In the genomic region with DNA sequence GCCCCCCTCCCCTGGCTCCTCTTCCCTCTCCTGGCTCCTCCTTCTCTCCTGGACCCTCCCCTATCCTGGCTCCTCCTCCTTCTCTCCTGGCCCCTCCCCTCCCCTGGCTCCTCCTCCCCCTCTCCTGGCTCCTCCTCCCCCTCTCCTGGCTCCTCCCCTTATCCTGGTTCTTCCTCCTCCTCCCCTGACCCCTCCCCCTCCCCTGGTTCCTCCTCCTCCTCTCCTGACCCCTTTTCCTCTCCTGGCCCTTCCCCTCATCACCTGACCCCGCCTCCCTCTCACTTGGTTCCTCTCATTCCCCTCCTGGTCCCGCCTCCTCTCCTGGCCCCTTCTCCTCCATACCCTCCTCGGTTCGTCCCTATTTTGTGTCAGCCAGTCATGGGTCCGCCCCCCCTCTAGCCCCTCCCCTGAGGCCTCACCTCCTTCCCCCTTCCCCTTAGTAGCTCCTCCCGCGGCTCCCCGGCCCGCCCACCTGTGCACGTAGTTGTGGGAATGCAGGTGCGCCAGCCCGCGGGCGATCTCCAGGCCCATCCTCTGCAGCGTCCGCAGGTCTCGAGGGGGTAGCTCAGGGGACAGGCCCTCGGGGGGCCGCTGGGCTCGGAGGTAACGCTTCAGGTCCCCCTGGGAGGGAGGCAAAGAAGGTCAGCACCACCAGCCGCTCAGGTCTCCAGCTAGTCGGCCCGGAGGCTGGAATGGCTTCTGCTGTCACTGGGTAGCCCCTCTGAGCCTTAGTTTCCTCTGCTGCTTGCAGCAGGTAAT, we compare ENCODE assay signal across 6 cellular contexts. TPM values are rescaled to one million over a fixed set of nuclear protein-coding genes. Genes with fewer than 3 reads are reported as not detected.
A peak's percentile ranks its signal among the peaks of the same experiment; 100 is the strongest.
DNase-seq lines count a peak whose midpoint lies in the region; ATAC-seq, FAIRE-seq and TF ChIP-seq lines count a peak whose summit lies in the region.

No MANE protein-coding gene starts in this region.

- H3K36me3 ChIP-seq in Loucy (ENCODE audit: insufficient read depth, low read length): no peaks in the 10 kb centered on the region
- H3K36me3 ChIP-seq in H1 (ENCODE audit: control insufficient read depth in 2 of 4, insufficient read depth in 4 of 4, low read length in 3 of 4): no peaks in the 10 kb centered on the region; a peak in 1 of 8 replicates

- H3K79me1 ChIP-seq in H1 (ENCODE audit: low read depth, low read length): no peaks in the 10 kb centered on the region

- H3K27ac ChIP-seq in C4-2B: peak overlapping the region; percentile 81
- no peak overlapping the region for H3K27ac ChIP-seq in H1 (ENCODE audit: low read depth, low read length)

- CTCF ChIA-PET in H1 (lab: Charles Lee; ENCODE audit: partially characterized antibody): interaction anchor here (0.6 to 9.6 kb wide), 6 partner anchors 12 to 149 kb away, joined by 3 to 353 read pairs (median 4); no protein-coding TSS in a partner anchor

- WGBS in H1 (ENCODE audit: extremely low coverage in 1 of 2, insufficient coverage in 1 of 2, insufficient read length in 1 of 2, insufficient replicate concordance in 2 of 2, low coverage in 1 of 2, low lambda C conversion rate in 2 of 2, missing lambda C conversion rate in 1 of 2), 2 experiments: 13% methylated on average over 10 of the region's 24 CpGs; no CpG with 5 or more reads in 1 of the 2 experiments

- H3K4me1 Mint-ChIP-seq in T-helper 1 cell treated with Interleukin-12 subunit alpha and Interleukin-12 subunit beta and Interleukin-4 antibody, amounts not matched to agents 30 μg/mL and 1 μg/mL, for 36 hours (ENCODE audit: low read depth): peaks cover 7% of the 10 kb centered on the region

- H3K4ac ChIP-seq in H1 (replicated peaks; ENCODE audit: insufficient read length, low read depth, low read length): no peak overlapping the region

- no peaks in the 10 kb centered on the region for H3K27me3 ChIP-seq in Loucy (ENCODE audit: insufficient read depth, low read length, poor library complexity, severe bottlenecking)
- H3K27me3 ChIP-seq in H1 (replicated peaks in 1 of 4; ENCODE audit: control insufficient read depth in 3 of 4, extremely low read depth in 1 of 4, insufficient read depth in 3 of 4, low read length in 3 of 4): no peaks in the 10 kb centered on the region

- H3K9ac ChIP-seq in Loucy (ENCODE audit: low read depth, low read length, poor library complexity, severe bottlenecking) (peak overlapping the region; percentile 26), H1 (replicated peaks in 1 of 4; ENCODE audit: extremely low read depth in 1 of 4, low read depth in 3 of 4, low read length in 3 of 4) (peak overlapping the region in 1 of 4 experiments; percentile 36; a peak in 1 of 7 replicates)

- H2BK120ac ChIP-seq in H1 (replicated peaks; ENCODE audit: low read depth, low read length): no peak overlapping the region

- H3K4me2 ChIP-seq in Loucy (ENCODE audit: low read depth, low read length, poor library complexity, severe bottlenecking): peak overlapping the region; percentile 64
- peak overlapping the region; percentile 68 to 92 for H3K4me2 ChIP-seq in H1 (ENCODE audit: insufficient read depth in 1 of 2, low read depth in 2 of 2, low read length in 2 of 2)

- H4K91ac ChIP-seq in H1 (replicated peaks; ENCODE audit: insufficient read length, low read length): no peak overlapping the region

- H2AK5ac ChIP-seq in H1 (ENCODE audit: low read depth, low read length): no peak overlapping the region

- no peak overlapping the region for H3K56ac ChIP-seq in H1 (replicated peaks; ENCODE audit: insufficient read length, low read depth, low read length)

- TF ChIP-seq CTCF in C4-2B (conservative IDR thresholded peaks at IDR 0.05) (no peak), Loucy (conservative IDR thresholded peaks at IDR 0.05; ENCODE audit: low read length) (no peak), H1 (IDR thresholded peaks at IDR 0.05; ENCODE audit: control extremely low read depth in 1 of 3, insufficient read depth in 1 of 3, low read depth in 1 of 3, low read length in 3 of 3) (no peak)

- ATAC-seq in GM19452 (IDR thresholded peaks at IDR 0.05; ENCODE audit: unreplicated experiment): no peak

- peak overlapping the region; percentile 76 for H3K27ac Mint-ChIP-seq in T-helper 1 cell treated with Interleukin-12 subunit alpha and Interleukin-12 subunit beta and Interleukin-4 antibody, amounts not matched to agents 30 μg/mL and 1 μg/mL, for 36 hours

- peak overlapping the region; percentile 73 for H4K8ac ChIP-seq in H1 (ENCODE audit: extremely low read depth, insufficient read depth, low read length)

- H3K9me2 ChIP-seq in Loucy (replicated peaks; ENCODE audit: low read depth, low read length): no peaks in the 10 kb centered on the region

- peak overlapping the region; percentile 76 for H3K4me3 Mint-ChIP-seq in T-helper 1 cell treated with Interleukin-12 subunit alpha and Interleukin-12 subunit beta and Interleukin-4 antibody, amounts not matched to agents 30 μg/mL and 1 μg/mL, for 36 hours

- no peak for FAIRE-seq in H1 (lab: Jason Lieb, UNC)

- H3K27me3 Mint-ChIP-seq in T-helper 1 cell treated with Interleukin-12 subunit alpha and Interleukin-12 subunit beta and Interleukin-4 antibody, amounts not matched to agents 30 μg/mL and 1 μg/mL, for 36 hours (ENCODE audit: low read depth): peaks cover 9% of the 10 kb centered on the region

- H3K4me1 ChIP-seq in Loucy (ENCODE audit: insufficient read depth, low read length, poor library complexity, severe bottlenecking) (peaks cover 11% of the 10 kb centered on the region), H1 (replicated peaks in 1 of 4; ENCODE audit: control insufficient read depth in 3 of 4, insufficient read depth in 4 of 4, low read length in 3 of 4) (peaks cover 0 to 14% (median 12%) of the 10 kb centered on the region in 4 experiments; a peak in 6 of 7 replicates)

- TF ChIP-seq RAD21 in H1 (IDR thresholded peaks at IDR 0.05 in 1 of 2, conservative IDR thresholded peaks at IDR 0.05 in 1 of 2; ENCODE audit: low read depth in 2 of 2, low read length in 2 of 2): no peak

- H3K79me2 ChIP-seq in Loucy (ENCODE audit: insufficient read depth, low read length) (no peaks in the 10 kb centered on the region), H1 (ENCODE audit: control insufficient read depth in 1 of 2, insufficient read depth in 2 of 2, low read length in 2 of 2) (no peaks in the 10 kb centered on the region)

- no peak for TF ChIP-seq POLR2A in H1 (IDR thresholded peaks at IDR 0.05; ENCODE audit: control extremely low read depth in 1 of 2, low read depth in 2 of 2, low read length in 2 of 2)

- no peaks in the 10 kb centered on the region for H3K9me3 Mint-ChIP-seq in T-helper 1 cell treated with Interleukin-12 subunit alpha and Interleukin-12 subunit beta and Interleukin-4 antibody, amounts not matched to agents 30 μg/mL and 1 μg/mL, for 36 hours

- DNase-seq in H1 (ENCODE audit: low read depth in 1 of 2, low spot score in 2 of 2): peak; percentile 96 to 100
- DNase-seq in stimulated activated CD4-positive, alpha-beta T cell treated with anti-CD3 and anti-CD28 coated beads, Interleukin-15, amount 100 ng/mL, for 48 hours (ENCODE audit: low read depth in 2 of 2): peak; percentile 68 to 71

- no peaks in the 10 kb centered on the region for H4K20me1 ChIP-seq in Loucy (ENCODE audit: insufficient read depth, low read length, poor library complexity, severe bottlenecking)
- peaks cover 0 to under 1% of the 10 kb centered on the region in 2 experiments for H4K20me1 ChIP-seq in H1 (replicated peaks in 1 of 2; ENCODE audit: control insufficient read depth in 1 of 2, insufficient read depth in 2 of 2, low read length in 2 of 2)

- POLR2A ChIA-PET in H1 (lab: Charles Lee; ENCODE audit: partially characterized antibody): interaction anchor here (0.7 to 9.5 kb wide), 6 partner anchors 12 to 128 kb away, joined by 3 to 59 read pairs (median 5); a partner anchor contains a TSS

- H3K23ac ChIP-seq in H1 (ENCODE audit: insufficient read length): no peak overlapping the region

- no peak overlapping the region for H2BK20ac ChIP-seq in H1 (ENCODE audit: low read length)

- H3F3A ChIP-seq in Loucy (ENCODE audit: low read depth): peaks cover 4% of the 10 kb centered on the region; the same call in 1 of the 2 replicates

- peaks cover 8% of the 10 kb centered on the region; the same call in 1 of the 2 replicates for H3K23me2 ChIP-seq in H1 (ENCODE audit: low read depth, low read length)

- no peak overlapping the region for H2BK15ac ChIP-seq in H1 (ENCODE audit: low read length)

- no peak overlapping the region; the same call in 1 of the 2 replicates for H2BK5ac ChIP-seq in H1 (ENCODE audit: low read depth, low read length)

- peak overlapping the region; percentile 48; the same call in 1 of the 2 replicates for H3K18ac ChIP-seq in H1 (ENCODE audit: extremely low read depth, low read length)

- H2BK12ac ChIP-seq in H1 (ENCODE audit: low read depth, low read length): peak overlapping the region; percentile 96; the same call in 1 of the 2 replicates

- TF ChIP-seq EP300 in H1 (IDR thresholded peaks at IDR 0.05; ENCODE audit: borderline replicate concordance in 1 of 2, low read depth in 2 of 2, low read length in 2 of 2): 0 out of 3 replicates have a peak, but pooled peaks of 1 of the 2 experiments have one; percentile 7

- H3K4me3 ChIP-seq in Loucy (ENCODE audit: low read length, poor library complexity, severe bottlenecking) (peak overlapping the region; percentile 46), H1 (ENCODE audit: extremely low read depth in 1 of 4, insufficient read depth in 2 of 4, low read depth in 3 of 4, low read length in 4 of 4) (peak overlapping the region; percentile 29 to 59 (median 42); a peak in 7 of 8 replicates)

- no peak overlapping the region for H3K14ac ChIP-seq in H1 (ENCODE audit: insufficient read length)

- no peaks in the 10 kb centered on the region for H3K36me3 Mint-ChIP-seq in T-helper 1 cell treated with Interleukin-12 subunit alpha and Interleukin-12 subunit beta and Interleukin-4 antibody, amounts not matched to agents 30 μg/mL and 1 μg/mL, for 36 hours (ENCODE audit: low read depth)

- H2AFZ ChIP-seq in Loucy (ENCODE audit: low read length) (peak overlapping the region; percentile 84), H1 (ENCODE audit: low read length) (no peak overlapping the region)

- H3K9me3 ChIP-seq in Loucy (ENCODE audit: insufficient read depth, low read depth, low read length) (no peaks in the 10 kb centered on the region), H1 (ENCODE audit: insufficient read depth in 2 of 2, low read depth in 1 of 2, low read length in 1 of 2) (no peaks in the 10 kb centered on the region)

- H4K5ac ChIP-seq in H1 (ENCODE audit: insufficient read length, low read depth, low read length): peak overlapping the region; percentile 23

RNA-seq across cellular contexts. Expression of a gene that starts 9.5 kb away (rescaled TPM):
- total RNA-seq in H1 (2021; fragmentation: NEBNext Ultra II Directional; extraction: Animal tissue kit (Norgen Biotek cat#: 25700)): 12.4 and 13.6 TPM in 2 replicates
- polyA plus RNA-seq in H1 (2011; rRNA removed): 2.7 and 7.3 TPM in 2 replicates
- polyA plus RNA-seq in H1 (2011; cell fraction: cytosol; rRNA removed): 3.4 TPM
- polyA plus RNA-seq in H1 (2011; cell fraction: nucleus; rRNA removed): 11.6 TPM
- polyA plus RNA-seq in H1 (2012, experiment 1 of 2): 6.8 to 10.4 TPM (median 9.6 TPM) in 4 replicates
- 4.1 TPM for polyA plus RNA-seq in H1 (2012, experiment 2 of 2)
- polyA plus RNA-seq in H1 (2013, experiment 1 of 2): 10.0 TPM
- polyA plus RNA-seq in H1 (2013, experiment 2 of 2): 8.2 TPM
- polyA minus RNA-seq in H1 (2011; rRNA and poly(A)+ RNA removed): 0.90 and 1.2 TPM in 2 replicates
- polyA minus RNA-seq in H1 (2011; cell fraction: cytosol; rRNA and poly(A)+ RNA removed): 5.9 TPM
- polyA minus RNA-seq in H1 (2011; cell fraction: nucleus; rRNA and poly(A)+ RNA removed): 5.9 TPM

RNA-seq across cellular contexts. Expression of a gene that starts 33.0 kb away (rescaled TPM):
- total RNA-seq in H1 (2021; fragmentation: NEBNext Ultra II Directional; extraction: Animal tissue kit (Norgen Biotek cat#: 25700)): 67.7 and 71.4 TPM in 2 replicates
- 43.7 and 62.5 TPM in 2 replicates for polyA plus RNA-seq in H1 (2011; rRNA removed)
- polyA plus RNA-seq in H1 (2011; cell fraction: cytosol; rRNA removed): 59.5 TPM
- 225 TPM for polyA plus RNA-seq in H1 (2011; cell fraction: nucleus; rRNA removed)
- polyA plus RNA-seq in H1 (2012, experiment 1 of 2): 64.0 to 76.5 TPM (median 71.8 TPM) in 4 replicates
- 35.7 TPM for polyA plus RNA-seq in H1 (2012, experiment 2 of 2)
- 44.2 TPM for polyA plus RNA-seq in H1 (2013, experiment 1 of 2)
- polyA plus RNA-seq in H1 (2013, experiment 2 of 2): 37.5 TPM
- polyA minus RNA-seq in H1 (2011; rRNA and poly(A)+ RNA removed): 53.7 and 70.7 TPM in 2 replicates
- polyA minus RNA-seq in H1 (2011; cell fraction: cytosol; rRNA and poly(A)+ RNA removed): 28.7 TPM
- polyA minus RNA-seq in H1 (2011; cell fraction: nucleus; rRNA and poly(A)+ RNA removed): 65.5 TPM

RNA-seq across cellular contexts. Expression of a gene that starts 46.8 kb away (rescaled TPM):
- 0.89 and 1.0 TPM in 2 replicates for total RNA-seq in H1 (2021; fragmentation: NEBNext Ultra II Directional; extraction: Animal tissue kit (Norgen Biotek cat#: 25700))
- 0.45 and 0.61 TPM in 2 replicates for polyA plus RNA-seq in H1 (2011; rRNA removed)
- 0.28 TPM for polyA plus RNA-seq in H1 (2011; cell fraction: cytosol; rRNA removed)
- 1.3 TPM for polyA plus RNA-seq in H1 (2011; cell fraction: nucleus; rRNA removed)
- 0.66 to 0.84 TPM (median 0.73 TPM) in 4 replicates for polyA plus RNA-seq in H1 (2012, experiment 1 of 2)
- polyA plus RNA-seq in H1 (2012, experiment 2 of 2): 0.68 TPM
- 0.39 TPM for polyA plus RNA-seq in H1 (2013, experiment 1 of 2)
- polyA plus RNA-seq in H1 (2013, experiment 2 of 2): 0.44 TPM
- 0.68 and 1.9 TPM in 2 replicates for polyA minus RNA-seq in H1 (2011; rRNA and poly(A)+ RNA removed)
- polyA minus RNA-seq in H1 (2011; cell fraction: cytosol; rRNA and poly(A)+ RNA removed): 0.37 TPM
- 0.80 TPM for polyA minus RNA-seq in H1 (2011; cell fraction: nucleus; rRNA and poly(A)+ RNA removed)

RNA-seq across cellular contexts. Expression of a gene that starts 49.8 kb away (rescaled TPM):
- total RNA-seq in H1 (2021; fragmentation: NEBNext Ultra II Directional; extraction: Animal tissue kit (Norgen Biotek cat#: 25700)): 0.99 and 1.5 TPM in 2 replicates
- polyA plus RNA-seq in H1 (2011; rRNA removed): 2.6 and 3.8 TPM in 2 replicates
- polyA plus RNA-seq in H1 (2011; cell fraction: cytosol; rRNA removed): 2.3 TPM
- polyA plus RNA-seq in H1 (2011; cell fraction: nucleus; rRNA removed): 1.2 TPM
- 1.0 to 2.2 TPM (median 1.6 TPM) in 4 replicates for polyA plus RNA-seq in H1 (2012, experiment 1 of 2)
- 1.00 TPM for polyA plus RNA-seq in H1 (2012, experiment 2 of 2)
- 1.5 TPM for polyA plus RNA-seq in H1 (2013, experiment 1 of 2)
- 1.4 TPM for polyA plus RNA-seq in H1 (2013, experiment 2 of 2)
- polyA minus RNA-seq in H1 (2011; rRNA and poly(A)+ RNA removed): 0.59 TPM in 1 of 2 replicates, not detected in the other
- 1.2 TPM for polyA minus RNA-seq in H1 (2011; cell fraction: cytosol; rRNA and poly(A)+ RNA removed)
- not detected for polyA minus RNA-seq in H1 (2011; cell fraction: nucleus; rRNA and poly(A)+ RNA removed)

RNA-seq across cellular contexts. Expression of a gene that starts 56.4 kb away (rescaled TPM):
- 61.9 and 64.9 TPM in 2 replicates for total RNA-seq in H1 (2021; fragmentation: NEBNext Ultra II Directional; extraction: Animal tissue kit (Norgen Biotek cat#: 25700))
- 36.9 and 46.4 TPM in 2 replicates for polyA plus RNA-seq in H1 (2011; rRNA removed)
- polyA plus RNA-seq in H1 (2011; cell fraction: cytosol; rRNA removed): 44.2 TPM
- 30.1 TPM for polyA plus RNA-seq in H1 (2011; cell fraction: nucleus; rRNA removed)
- 25.4 to 44.2 TPM (median 41.0 TPM) in 4 replicates for polyA plus RNA-seq in H1 (2012, experiment 1 of 2)
- 36.9 TPM for polyA plus RNA-seq in H1 (2012, experiment 2 of 2)
- 18.6 TPM for polyA plus RNA-seq in H1 (2013, experiment 1 of 2)
- 17.3 TPM for polyA plus RNA-seq in H1 (2013, experiment 2 of 2)
- 11.5 and 19.1 TPM in 2 replicates for polyA minus RNA-seq in H1 (2011; rRNA and poly(A)+ RNA removed)
- 24.4 TPM for polyA minus RNA-seq in H1 (2011; cell fraction: cytosol; rRNA and poly(A)+ RNA removed)
- 18.2 TPM for polyA minus RNA-seq in H1 (2011; cell fraction: nucleus; rRNA and poly(A)+ RNA removed)
